ENCODE assay signal across 24 cellular contexts in the genomic region with DNA sequence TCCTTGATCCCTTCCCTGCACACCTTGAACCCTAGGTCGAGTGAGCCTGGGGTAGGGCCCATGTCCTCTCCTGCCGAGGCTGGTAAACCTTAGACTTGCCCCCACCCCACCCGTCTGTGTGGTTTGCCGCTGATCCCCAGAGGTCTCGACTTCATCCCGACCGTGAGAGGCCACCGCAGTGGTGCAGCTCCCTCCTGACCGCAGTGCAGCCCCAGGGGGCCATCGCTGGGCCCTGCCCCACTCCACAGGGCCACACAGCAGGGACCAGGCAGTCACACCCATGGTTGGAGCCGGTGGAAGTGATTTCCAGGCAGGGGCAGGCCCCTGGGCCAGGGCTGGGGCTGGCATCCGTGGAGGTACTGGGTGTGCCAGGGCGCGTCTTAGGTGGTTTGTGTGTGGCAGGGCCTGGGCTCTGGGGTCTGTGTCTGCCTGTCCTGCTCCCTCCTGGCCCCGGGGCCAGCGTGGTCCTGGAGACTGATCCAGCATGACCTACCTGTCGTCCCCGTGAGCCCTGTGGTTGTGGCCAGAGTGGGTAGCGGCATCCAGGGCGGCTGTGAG. TPM values are rescaled to one million over a fixed set of nuclear protein-coding genes. Genes with fewer than 3 reads are reported as not detected.
DNase-seq lines count a peak whose midpoint lies in the region; ATAC-seq and TF ChIP-seq lines count a peak whose summit lies in the region.
"Had no signal": no experiment of that assay in that cellular context is flagged by ENCODE, and none has a peak within 500 bp of the region (broad histone marks: within the 10 kb centered on the region; RNA-seq: fewer than 3 reads in every experiment).

No MANE protein-coding gene starts in this region.

- TF ChIP-seq CTCF in heart right ventricle (IDR thresholded peaks at IDR 0.05), result no peak
- TF ChIP-seq CTCF in right lobe of liver (IDR thresholded peaks at IDR 0.05), result no peak
- no peak for TF ChIP-seq CTCF in thyroid gland (IDR thresholded peaks at IDR 0.05)

- H3K27me3 ChIP-seq in heart right ventricle (no peaks in the 10 kb centered on the region), right lobe of liver (no peaks in the 10 kb centered on the region), thyroid gland (no peaks in the 10 kb centered on the region)
- H3K27me3 ChIP-seq: neutrophil, spleen had no signal

- no peak overlapping the region for H3K4me3 ChIP-seq in heart right ventricle
- no peak overlapping the region for H3K4me3 ChIP-seq in right lobe of liver
- H3K4me3 ChIP-seq in thyroid gland (replicated peaks in 1 of 3), result no peak overlapping the region
- H3K4me3 ChIP-seq: coronary artery, lung, spleen had no signal

- ATAC-seq in heart right ventricle (peak in 1 of 8 donors; percentile 4), left ventricle myocardium superior (no peak), right lobe of liver (no peak)
- ATAC-seq in activated CD4-positive, CD25-positive, alpha-beta regulatory T cell treated with anti-CD3 and anti-CD28 coated beads, Interleukin-2, amount 50 U/mL, for 24 hours, result no peak
- ATAC-seq: Panc1; stimulated activated naive CD8-positive, alpha-beta T cell treated with anti-CD3 and anti-CD28 coated beads, Interleukin-15, Interleukin-2, amounts not matched to agents 100 U/mL and 50 U/mL, for 24 hours had no signal

- 92 to 93% methylated on average over 20 of the region's 20 CpGs for WGBS in heart right ventricle, 2 donors
- 69% methylated on average over 10 of the region's 20 CpGs for WGBS in right lobe of liver (ENCODE audit: insufficient coverage, low coverage, low lambda C conversion rate, missing lambda C conversion rate)
- WGBS in thyroid gland, 2 donors, result 96% methylated on average over 12 to 20 of the region's 20 CpGs

- H3K4me1 ChIP-seq in heart right ventricle (peaks cover 10 to 43% (median 33%) of the 10 kb centered on the region in 9 donors), right lobe of liver (peaks cover 0 to 42% (median 27%) of the 10 kb centered on the region in 4 donors), thyroid gland (peaks cover 10 to 24% of the 10 kb centered on the region in 2 donors)

- H3K27ac ChIP-seq in heart right ventricle (peak overlapping the region in 6 of 10 donors; percentile 67 to 87 (median 74)), cingulate gyrus (ENCODE audit: low read depth, low read length) (peak overlapping the region; percentile 69), right lobe of liver (peak overlapping the region; percentile 59 to 99 (median 98)), thyroid gland (peak overlapping the region in 2 of 3 donors; percentile 80 to 82)
- H3K27ac ChIP-seq: neutrophil had no signal

- TF ChIP-seq POLR2A in right lobe of liver (IDR thresholded peaks at IDR 0.05) (no peak), thyroid gland (IDR thresholded peaks at IDR 0.05) (no peak)

- DNase-seq in heart right ventricle (no peak), left ventricle myocardium superior (no peak), right lobe of liver (no peak), thyroid gland (no peak), kidney tubule cell (ENCODE audit: low spot score) (no peak), DMS 273 treated with DMSO at 0.1 percent for 48 hours (lab: John Stamatoyannopoulos, UW) (no peak)
- DNase-seq: activated CD4-positive, alpha-beta T cell treated with anti-CD3 and anti-CD28 coated beads, Interleukin-2, amount 50 U/mL, for 4 hours; activated effector memory CD4-positive, alpha-beta T cell treated with Interleukin-2 at 50 U/mL for 16 hours; EL; head of caudate nucleus; NCI-H1417 treated with DMSO at 0.1 percent for 48 hours; NCI-H2107; NCI-H510A treated with DMSO at 0.1 percent for 48 hours; NK-92 treated with Interleukin-12 subunit alpha and Interleukin-12 subunit beta, amount 100 ng/mL, for 24 hours; stimulated activated CD4-positive, alpha-beta T cell treated with anti-CD3 and anti-CD28 coated beads, Interleukin-4, amount 100 ng/mL, for 24 hours; stimulated activated naive CD8-positive, alpha-beta T cell treated with anti-CD3 and anti-CD28 coated beads, Interleukin-15, Interleukin-2, amounts not matched to agents 100 U/mL and 50 U/mL, for 24 hours; T-helper 2 cell had no signal

- intact Hi-C loops in heart right ventricle (cut with DNase I), result loop anchor here in 2 of 10 donors (1.0 to 5.0 kb wide), 2 partner anchors 44 to 45 kb away; partner anchors contain the start of gene BAIAP2 (in 1 of the 2)
- intact Hi-C loops in left ventricle myocardium superior (cut with micrococcal nuclease), result no loop called here
- intact Hi-C loops in right lobe of liver (cut with DNase I), result no loop called here
- intact Hi-C loops in thyroid gland (cut with DNase I), result no loop called here

- H3K9me3 ChIP-seq in heart right ventricle (no peaks in the 10 kb centered on the region), right lobe of liver (no peaks in the 10 kb centered on the region), thyroid gland (no peaks in the 10 kb centered on the region)
- H3K9me3 ChIP-seq: neutrophil, spleen had no signal

- H3K36me3 ChIP-seq in heart right ventricle, result peaks cover 0 to 18% (median 0%) of the 10 kb centered on the region in 9 donors
- peaks cover 0 to 17% (median 9%) of the 10 kb centered on the region in 4 donors for H3K36me3 ChIP-seq in right lobe of liver
- H3K36me3 ChIP-seq in thyroid gland, result peaks cover 0 to 2% of the 10 kb centered on the region in 2 donors
- H3K36me3 ChIP-seq: neutrophil had no signal

RNA-seq across cellular contexts. Expression of gene BAIAP2, which starts 46.7 kb away (rescaled TPM):
- total RNA-seq in heart right ventricle (10 to 100 TPM in 9 of 10 donors, 1 to 10 TPM in 1; 9.5 to 25.8 (median 13.8) TPM), left ventricle myocardium superior (32.7 TPM), right lobe of liver (100 to 1,000 TPM in 1 of 6 experiments, 10 to 100 TPM in 5; 46.6 to 139 (median 63.3) TPM), thyroid gland (10 to 100 TPM; 35.8 to 86.8 (median 42.1) TPM)
- 10 to 100 TPM; 16.1 to 18.7 TPM for polyA plus RNA-seq in heart right ventricle
